20 cellular contexts compared by ENCODE assay signal in genomic region chr11:17026487-17027082, GRCh38.
"Had no signal": no experiment of that assay in that cellular context is flagged by ENCODE, and none has a peak within 500 bp of the region (broad histone marks: within the 10 kb centered on the region; RNA-seq: fewer than 3 reads in every experiment).

No MANE protein-coding gene starts in this region.

- H3K9me3 Mint-ChIP-seq: immature natural killer cell had no signal

- H3K27me3 Mint-ChIP-seq: naive B cell, progenitor cell of endocrine pancreas had no signal

- H3K4me2 ChIP-seq: smooth muscle cell had no signal

- ATAC-seq: gastroesophageal sphincter, pancreas, right cardiac atrium had no signal

- H3K36me3 Mint-ChIP-seq: immature natural killer cell had no signal

- H3K4me3 ChIP-seq: esophagus muscularis mucosa, gastroesophageal sphincter, left ventricle myocardium inferior, lung, pancreas, smooth muscle cell, uterus had no signal

- H3K27ac ChIP-seq: esophagus muscularis mucosa, gastroesophageal sphincter, left ventricle myocardium inferior, pancreas, uterus had no signal

- H3K4me1 Mint-ChIP-seq: immature natural killer cell, naive B cell, nephron had no signal

- H3K9me3 ChIP-seq: esophagus muscularis mucosa, gastroesophageal sphincter, left ventricle myocardium inferior, pancreas, uterus had no signal

- H3K36me3 ChIP-seq: left ventricle myocardium inferior, pancreas, uterus had no signal

- H3K4me3 Mint-ChIP-seq: immature natural killer cell, naive B cell, nephron had no signal

- DNase-seq: effector memory CD4-positive, alpha-beta T cell; foreskin fibroblast; glutamatergic neuron; immature natural killer cell; left ventricle myocardium inferior; mesenchymal stem cell; midbrain; naive B cell; pancreas; right cardiac atrium; stimulated activated CD4-positive, alpha-beta T cell treated with anti-CD3 and anti-CD28 coated beads, Interleukin-2, amount 100 ng/mL, for 48 hours; stimulated activated naive CD4-positive, alpha-beta T cell treated with Interleukin-2 at 50 U/mL for 16 hours; trophoblast cell; uterus had no signal

- H3K27ac Mint-ChIP-seq: immature natural killer cell, nephron, progenitor cell of endocrine pancreas had no signal

- H3K4me1 ChIP-seq: esophagus muscularis mucosa, gastroesophageal sphincter, left ventricle myocardium inferior, pancreas, uterus had no signal

- H3K27me3 ChIP-seq: esophagus muscularis mucosa, gastroesophageal sphincter, pancreas, uterus had no signal
